In the genomic region with DNA sequence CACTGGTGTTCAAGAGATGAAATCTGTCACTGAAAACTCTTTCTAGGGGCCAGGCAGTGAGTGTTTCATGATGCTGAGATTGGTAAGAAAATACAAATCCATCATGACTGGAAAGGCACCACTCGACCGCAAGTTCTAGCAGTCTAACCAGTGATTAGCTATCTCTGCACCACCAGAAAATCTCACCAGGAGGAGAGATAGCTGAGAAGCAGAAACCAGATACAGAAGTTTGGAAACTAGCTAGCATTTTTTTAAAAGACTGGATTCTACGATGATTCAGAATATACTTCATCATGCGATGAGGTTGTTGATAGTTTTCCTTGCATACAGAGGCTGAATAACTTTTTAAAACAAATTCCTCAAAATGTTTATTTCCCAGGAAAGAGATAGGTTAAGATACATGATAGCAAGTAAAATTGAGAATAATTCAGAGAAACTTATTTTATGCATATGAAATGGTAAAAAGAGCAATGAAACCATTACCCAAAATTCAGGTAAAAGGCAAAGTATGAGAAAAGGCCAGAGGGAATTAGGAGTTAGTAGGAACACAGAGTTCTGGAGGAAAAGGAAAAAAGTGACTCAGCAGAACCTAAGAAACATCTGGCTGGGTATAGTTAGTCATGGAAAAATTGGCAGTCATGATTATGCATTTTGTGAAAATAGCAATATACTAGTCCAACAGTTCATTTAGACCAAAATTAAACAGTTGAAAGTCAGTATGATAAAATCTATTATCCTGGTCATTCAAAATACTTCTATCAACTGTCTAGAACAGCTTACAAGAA, we compare ENCODE assay signal across 12 cellular contexts. TPM values are rescaled to one million over a fixed set of nuclear protein-coding genes. Genes with fewer than 3 reads are reported as not detected.
A peak's percentile ranks its signal among the peaks of the same experiment; 100 is the strongest.
DNase-seq lines count a peak whose midpoint lies in the region; ATAC-seq, FAIRE-seq and TF ChIP-seq lines count a peak whose summit lies in the region.
"Had no signal": no experiment of that assay in that cellular context is flagged by ENCODE, and none has a peak within 500 bp of the region (broad histone marks: within the 10 kb centered on the region; RNA-seq: fewer than 3 reads in every experiment).

No MANE protein-coding gene starts in this region.

- H3K27ac Mint-ChIP-seq in type B pancreatic cell (peak overlapping the region; percentile 12), T-cell (no peak overlapping the region)

- peaks cover 9% of the 10 kb centered on the region for H3K27me3 Mint-ChIP-seq in type B pancreatic cell
- peaks cover 56 to 65% of the 10 kb centered on the region in 2 donors for H3K27me3 Mint-ChIP-seq in T-cell

- H3K36me3 ChIP-seq in left ventricle myocardium inferior (no peaks in the 10 kb centered on the region), bronchial epithelial cell (ENCODE audit: control insufficient read depth, insufficient read depth, low read length) (peaks cover 2% of the 10 kb centered on the region)
- H3K36me3 ChIP-seq: BLaER1 had no signal

- peak overlapping the region; percentile 90 for H3K27ac ChIP-seq in left ventricle myocardium inferior (replicated peaks)
- H3K27ac ChIP-seq: BLaER1, VCaP had no signal

- H3K4me3 ChIP-seq in left ventricle myocardium inferior (no peak overlapping the region), bronchial epithelial cell (ENCODE audit: low read depth, low read length) (no peak overlapping the region)
- H3K4me3 ChIP-seq: BLaER1, GM12878 had no signal

- H3K4me3 Mint-ChIP-seq in type B pancreatic cell (peak overlapping the region; percentile 66), T-cell (no peak overlapping the region)

- CTCF ChIA-PET in T-cell (lab: Charles Lee): no interaction called here

- H3K27me3 ChIP-seq in left ventricle myocardium inferior (ENCODE audit: low read depth) (peaks cover 20% of the 10 kb centered on the region), bronchial epithelial cell (ENCODE audit: control insufficient read depth, insufficient read depth, low read length) (no peaks in the 10 kb centered on the region)

- H3K4me1 Mint-ChIP-seq in type B pancreatic cell (ENCODE audit: unreplicated experiment) (peaks cover 25% of the 10 kb centered on the region), T-cell (peaks cover 14 to 21% (median 17%) of the 10 kb centered on the region in 3 donors)

- peaks cover 43% of the 10 kb centered on the region for H3K4me1 ChIP-seq in left ventricle myocardium inferior

- no peak for FAIRE-seq in bronchial epithelial cell (lab: Jason Lieb, UNC)
- FAIRE-seq: GM12878 had no signal

- peaks cover 4% of the 10 kb centered on the region for H3K36me3 Mint-ChIP-seq in type B pancreatic cell
- no peaks in the 10 kb centered on the region for H3K36me3 Mint-ChIP-seq in T-cell

- intact Hi-C loops in left ventricle myocardium inferior (cut with micrococcal nuclease) (no loop called here), Right ventricle myocardium superior (cut with DNase I) (no loop called here)

- H3K9me3 Mint-ChIP-seq in type B pancreatic cell: no peaks in the 10 kb centered on the region
- no peaks in the 10 kb centered on the region for H3K9me3 Mint-ChIP-seq in T-cell

- no peaks in the 10 kb centered on the region for H3K9me3 ChIP-seq in left ventricle myocardium inferior (replicated peaks)

- POLR2A ChIA-PET in T-cell (lab: Charles Lee): no interaction called here

- DNase-seq in left ventricle myocardium inferior: no peak
- no peak for DNase-seq in Right ventricle myocardium superior
- peak; percentile 84 for DNase-seq in bronchial epithelial cell (ENCODE audit: low read depth)
- DNase-seq in left lobe of liver (ENCODE audit: low spot score): peak; percentile 6
- no peak for DNase-seq in type B pancreatic cell (ENCODE audit: extremely low spot score, unreplicated experiment)
- no peak for DNase-seq in cerebellar cortex (ENCODE audit: low spot score)
- no peak for DNase-seq in T-cell
- DNase-seq: NCI-H1092 treated with DMSO at 0.1 percent for 48 hours had no signal

- no peak for ATAC-seq in Right ventricle myocardium superior (ENCODE audit: poor library complexity)
- no peak for ATAC-seq in left lobe of liver
- ATAC-seq in GM21529 (IDR thresholded peaks at IDR 0.05; ENCODE audit: unreplicated experiment): no peak
- ATAC-seq in T-cell (replicated peaks in 1 of 4): no peak
- ATAC-seq: GM12878 had no signal

- TF ChIP-seq CTCF in left ventricle myocardium inferior (IDR thresholded peaks at IDR 0.05; ENCODE audit: borderline replicate concordance): no peak
- TF ChIP-seq CTCF in bronchial epithelial cell (IDR thresholded peaks at IDR 0.05; ENCODE audit: insufficient read depth, low read length, severe bottlenecking): peak; percentile 26
- no peak for TF ChIP-seq CTCF in type B pancreatic cell (conservative IDR thresholded peaks at IDR 0.05)

RNA-seq across cellular contexts. Expression of gene F3, which starts 3.3 kb away (rescaled TPM):
- 50.8 TPM for total RNA-seq in left ventricle myocardium inferior
- total RNA-seq in Right ventricle myocardium superior: 21.5 TPM
- total RNA-seq in bronchial epithelial cell: 326 and 618 TPM in 2 replicates
- 2.0 TPM for total RNA-seq in left lobe of liver
- total RNA-seq in type B pancreatic cell (ENCODE audit: low replicate concordance): 102 and 207 TPM in 2 replicates
- total RNA-seq in T-cell: 1 to 10 TPM in 1 of 5 donors, under 1 TPM in 2, not detected in 2; 0.29 to 1.0 (median 0.66) TPM

Comparison
In these comparisons a context has a peak if more than half of its experiments do, and no peak if none do; other contexts are left out.
1. DNase-seq: peak in bronchial epithelial cell (single experiment) and left lobe of liver (single experiment); none in left ventricle myocardium inferior (single experiment), Right ventricle myocardium superior (single experiment), type B pancreatic cell (single experiment), cerebellar cortex (single experiment) and T-cell (0 of 34).